In the genomic region with DNA sequence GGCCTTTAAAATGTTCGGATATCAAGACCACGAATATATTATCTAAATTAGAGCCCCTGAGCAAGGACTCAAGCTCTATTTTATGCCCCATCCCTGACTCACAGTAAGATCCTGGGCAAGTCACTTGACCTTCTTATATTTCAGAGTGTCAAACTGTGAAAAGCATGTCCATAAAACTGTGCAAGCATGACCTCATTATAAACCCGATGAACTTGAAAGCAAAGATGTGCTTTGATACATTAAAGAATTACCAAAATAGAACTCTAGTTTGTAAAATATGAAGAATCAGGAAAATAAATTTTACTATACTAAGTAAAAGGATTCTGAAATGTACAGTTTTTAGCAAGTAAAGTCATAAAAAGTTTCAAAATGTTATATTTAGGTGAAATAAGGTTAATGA, we compare ENCODE assay signal across 21 cellular contexts. TPM values are rescaled to one million over a fixed set of nuclear protein-coding genes. Genes with fewer than 3 reads are reported as not detected.
DNase-seq lines count a peak whose midpoint lies in the region; ATAC-seq, FAIRE-seq and TF ChIP-seq lines count a peak whose summit lies in the region.
"Had no signal": no experiment of that assay in that cellular context is flagged by ENCODE, and none has a peak within 500 bp of the region (broad histone marks: within the 10 kb centered on the region; RNA-seq: fewer than 3 reads in every experiment).

No MANE protein-coding gene starts in this region.

- H3K27ac ChIP-seq in OCI-LY7 (ENCODE audit: low read depth, low read length, poor library complexity, severe bottlenecking) (no peak overlapping the region), thoracic aorta (peak overlapping the region; percentile 43 to 89), GM23248 (no peak overlapping the region)
- H3K27ac ChIP-seq: BLaER1, C4-2B had no signal

- in situ Hi-C loops in GM23248 (cut with MboI): no loop called here

- H3K27me3 ChIP-seq in thoracic aorta (replicated peaks; ENCODE audit: insufficient read depth): no peaks in the 10 kb centered on the region
- H3K27me3 ChIP-seq in GM23248 (replicated peaks; ENCODE audit: insufficient read depth): no peaks in the 10 kb centered on the region
- H3K27me3 ChIP-seq: BLaER1 had no signal

- H3K9me2 ChIP-seq in OCI-LY7 (ENCODE audit: insufficient read depth, low read length): no peaks in the 10 kb centered on the region
- H3K9me2 ChIP-seq in GM23248 (ENCODE audit: insufficient read depth): no peaks in the 10 kb centered on the region

- intact Hi-C loops in OCI-LY7 (cut with micrococcal nuclease; ENCODE audit: unreplicated experiment): no loop called here

- H3K4me3 Mint-ChIP-seq in neural crest cell: peak overlapping the region; percentile 72
- H3K4me3 Mint-ChIP-seq: B cell had no signal

- CTCF ChIA-PET in OCI-LY7 (lab: Charles Lee; ENCODE audit: unreplicated experiment): no interaction called here

- H3K4me1 ChIP-seq in OCI-LY7 (ENCODE audit: insufficient read depth, low read length, poor library complexity, severe bottlenecking): peaks cover 7% of the 10 kb centered on the region
- H3K4me1 ChIP-seq in thoracic aorta (ENCODE audit: control insufficient read depth in 1 of 2, low read depth in 2 of 2): peaks cover 7 to 11% of the 10 kb centered on the region in 2 donors
- H3K4me1 ChIP-seq in GM23248 (ENCODE audit: insufficient read depth): peaks cover 2% of the 10 kb centered on the region

- 84 to 91% methylated on average over 3 of the region's 3 CpGs for WGBS in GM23248 (ENCODE audit: low coverage in 1 of 2, low lambda C conversion rate in 2 of 2, missing lambda C conversion rate in 2 of 2), 2 experiments

- POLR2A ChIA-PET in OCI-LY7 (lab: Charles Lee): interaction anchor here (1.6 kb wide), 1 partner anchor 10 kb away, joined by 4 read pairs; no protein-coding TSS in a partner anchor

- peaks cover 14% of the 10 kb centered on the region for H3F3A ChIP-seq in GM23248 (ENCODE audit: insufficient read depth)

- ATAC-seq in thoracic aorta (ENCODE audit: insufficient number of reproducible peaks, low FRiP score, low read depth): no peak

- BruUV-seq in OCI-LY7 (replicated peaks; lab: Mats Ljungman, UMichigan): no TSS peak

- H3K27ac Mint-ChIP-seq in neural crest cell (ENCODE audit: unreplicated experiment): no peak overlapping the region
- H3K27ac Mint-ChIP-seq: B cell; CD4-positive, CD25-positive, alpha-beta regulatory T cell had no signal

- DNase-seq in OCI-LY7 (ENCODE audit: low spot score) (no peak), neural crest cell (ENCODE audit: low read depth, low spot score) (no peak), thoracic aorta (ENCODE audit: low spot score) (no peak), A172 (ENCODE audit: low spot score) (no peak), COLO668 (lab: John Stamatoyannopoulos, UW; ENCODE audit: unreplicated experiment) (no peak), GM23248 (no peak)
- DNase-seq: Calu3; CD4-positive, CD25-positive, alpha-beta regulatory T cell; CD8-positive, alpha-beta memory T cell; COR-L47; DMS53; DMS79 treated with DMSO at 0.1 percent for 48 hours; H7; HCEC 1CT had no signal

- peaks cover 12% of the 10 kb centered on the region for H3K4me1 Mint-ChIP-seq in neural crest cell

- FAIRE-seq in G401.6 (lab: Jason Lieb, UNC): peak; percentile 17
- FAIRE-seq: A204.1, GM12892, H1 had no signal

- H3K4me2 ChIP-seq in OCI-LY7 (ENCODE audit: low read length) (no peak overlapping the region), GM23248 (ENCODE audit: unreplicated experiment) (no peak overlapping the region)
- H3K4me2 ChIP-seq: BLaER1 had no signal

- H4K20me1 ChIP-seq in OCI-LY7 (ENCODE audit: insufficient read depth, low read length) (peaks cover 4% of the 10 kb centered on the region), GM23248 (ENCODE audit: insufficient read depth) (peaks cover 4% of the 10 kb centered on the region; the same call in 1 of the 2 replicates)

- TF ChIP-seq CTCF in OCI-LY7 (conservative IDR thresholded peaks at IDR 0.05; ENCODE audit: low read length): no peak
- no peak for TF ChIP-seq CTCF in neural crest cell (conservative IDR thresholded peaks at IDR 0.05)
- TF ChIP-seq CTCF in thoracic aorta (IDR thresholded peaks at IDR 0.05): no peak

- H3K27me3 Mint-ChIP-seq in neural crest cell (ENCODE audit: low read depth): peaks cover 8% of the 10 kb centered on the region

- H3K9me3 ChIP-seq in OCI-LY7 (ENCODE audit: low read length): no peaks in the 10 kb centered on the region
- H3K9me3 ChIP-seq in thoracic aorta: no peaks in the 10 kb centered on the region
- H3K9me3 ChIP-seq in GM23248 (ENCODE audit: low read depth): no peaks in the 10 kb centered on the region
- H3K9me3 ChIP-seq: BLaER1 had no signal

- peaks cover 15% of the 10 kb centered on the region for H3K79me2 ChIP-seq in OCI-LY7 (ENCODE audit: insufficient read depth, low read depth, low read length)
- H3K79me2 ChIP-seq in GM23248 (ENCODE audit: insufficient read depth): peaks cover 17% of the 10 kb centered on the region

- peaks cover 3% of the 10 kb centered on the region; the same call in 1 of the 2 replicates for H3K36me3 ChIP-seq in OCI-LY7 (ENCODE audit: insufficient read depth, low read length)
- no peaks in the 10 kb centered on the region for H3K36me3 ChIP-seq in thoracic aorta
- H3K36me3 ChIP-seq in GM23248 (ENCODE audit: low read depth): no peaks in the 10 kb centered on the region
- H3K36me3 ChIP-seq: BLaER1 had no signal

- H2AFZ ChIP-seq in OCI-LY7 (ENCODE audit: low read length): 0 out of 2 replicates have a peak overlapping the region, but pooled peaks have one; percentile 0
- no peak overlapping the region for H2AFZ ChIP-seq in GM23248

- H3K36me3 Mint-ChIP-seq in neural crest cell (ENCODE audit: low read depth): no peaks in the 10 kb centered on the region

- no peak overlapping the region for H3K9ac ChIP-seq in GM23248
- H3K9ac ChIP-seq: BLaER1 had no signal

- H3K4me3 ChIP-seq in OCI-LY7 (ENCODE audit: low read depth, low read length, poor library complexity, severe bottlenecking) (no peak overlapping the region), thoracic aorta (no peak overlapping the region), GM23248 (no peak overlapping the region)
- H3K4me3 ChIP-seq: BLaER1 had no signal

- no peaks in the 10 kb centered on the region for H3K9me3 Mint-ChIP-seq in neural crest cell
- H3K9me3 Mint-ChIP-seq: CD8-positive, alpha-beta memory T cell had no signal

RNA-seq across cellular contexts. Expression of a gene that starts 2.9 kb away (rescaled TPM):
- 311 and 323 TPM in 2 replicates for total RNA-seq in OCI-LY7 (2014; rRNA removed; shearing (Covaris generic))
- total RNA-seq in OCI-LY7 (2022) (282 and 288 TPM in 2 replicates), neural crest cell (338 and 339 TPM in 2 replicates), thoracic aorta (100 to 1,000 TPM; 355 to 493 TPM)
- 395 and 420 TPM in 2 replicates for total RNA-seq in A172 (2014; rRNA removed; shearing (Covaris generic))
- total RNA-seq in GM23248 (2014; rRNA removed; shearing (Covaris generic)): 281 and 307 TPM in 2 replicates
- 782 and 785 TPM in 2 replicates for polyA plus RNA-seq in GM23248 (2016; fragmentation: Nextera tagmentation; extraction: Ambion mirVana)

Comparison
In these comparisons a context has a peak if more than half of its experiments do, and no peak if none do; other contexts are left out.
1. H3K27ac ChIP-seq: peak in thoracic aorta (2 of 2); none in OCI-LY7 (single experiment) and GM23248 (single experiment).